Comparison of ENCODE assay signal across 15 cellular contexts in genomic region chr4:175419120-175419774, GRCh38.
A peak's percentile ranks its signal among the peaks of the same experiment; 100 is the strongest.
DNase-seq lines count a peak whose midpoint lies in the region; ATAC-seq, FAIRE-seq and TF ChIP-seq lines count a peak whose summit lies in the region.
"Had no signal": no experiment of that assay in that cellular context is flagged by ENCODE, and none has a peak within 500 bp of the region (broad histone marks: within the 10 kb centered on the region; RNA-seq: fewer than 3 reads in every experiment).

No MANE protein-coding gene starts in this region.

- H3K9ac ChIP-seq in HepG2 (ENCODE audit: insufficient read depth, low read depth, low read length), result no peak overlapping the region
- peak overlapping the region; percentile 70 for H3K9ac ChIP-seq in adipocyte (ENCODE audit: low read length)

- in situ Hi-C loops in HepG2 (cut with HindIII; ENCODE audit: extremely low pct_ligation_motif_present, low pct_unique_long_range_greater_than_20kb), result no loop called here

- H3K4me1 ChIP-seq in HepG2 (ENCODE audit: insufficient read depth, low read length), result no peaks in the 10 kb centered on the region
- no peaks in the 10 kb centered on the region for H3K4me1 ChIP-seq in right lobe of liver
- H3K4me1 ChIP-seq in adipocyte (ENCODE audit: control insufficient read depth, insufficient read depth, low read length), result peaks cover 39% of the 10 kb centered on the region
- no peaks in the 10 kb centered on the region for H3K4me1 ChIP-seq in gastroesophageal sphincter
- H3K4me1 ChIP-seq in small intestine (ENCODE audit: control insufficient read depth in 2 of 2, insufficient read depth in 1 of 2, low read depth in 1 of 2, low read length in 1 of 2), result no peaks in the 10 kb centered on the region
- H3K4me1 ChIP-seq: transverse colon had no signal

- no peak for TF ChIP-seq POLR2A in HepG2 (IDR thresholded peaks at IDR 0.05; ENCODE audit: insufficient read depth in 1 of 2, low read depth in 2 of 2, low read length in 2 of 2)
- TF ChIP-seq POLR2A in right lobe of liver (IDR thresholded peaks at IDR 0.05), result no peak
- no peak for TF ChIP-seq POLR2A in gastroesophageal sphincter (IDR thresholded peaks at IDR 0.05)

- peaks cover 63% of the 10 kb centered on the region for H3K9me3 ChIP-seq in HepG2 (ENCODE audit: low read length)
- H3K9me3 ChIP-seq in right lobe of liver, result no peaks in the 10 kb centered on the region
- H3K9me3 ChIP-seq in adipocyte (ENCODE audit: control insufficient read depth, low read length), result peaks cover 25% of the 10 kb centered on the region
- H3K9me3 ChIP-seq in gastroesophageal sphincter, result peaks cover 0 to 27% (median 0%) of the 10 kb centered on the region in 3 donors
- no peaks in the 10 kb centered on the region for H3K9me3 ChIP-seq in small intestine (ENCODE audit: control insufficient read depth, low read depth)

- H3K27me3 ChIP-seq in HepG2 (ENCODE audit: control insufficient read depth in 1 of 2, insufficient read depth in 2 of 2, low read length in 2 of 2) (no peaks in the 10 kb centered on the region), right lobe of liver (no peaks in the 10 kb centered on the region), adipocyte (replicated peaks; ENCODE audit: control insufficient read depth, insufficient read depth, low read length) (no peaks in the 10 kb centered on the region), gastroesophageal sphincter (no peaks in the 10 kb centered on the region), small intestine (ENCODE audit: control insufficient read depth in 2 of 2, insufficient read depth in 2 of 2, low read length in 2 of 2) (no peaks in the 10 kb centered on the region)
- H3K27me3 ChIP-seq: transverse colon had no signal

- no peak for TF ChIP-seq EP300 in HepG2 (IDR thresholded peaks at IDR 0.05; ENCODE audit: low read depth in 2 of 2, low read length in 2 of 2)
- TF ChIP-seq EP300 in HepG2 (CRISPR knock-in tag; IDR thresholded peaks at IDR 0.05; ENCODE audit: borderline replicate concordance), result no peak
- TF ChIP-seq EP300 in gastroesophageal sphincter (IDR thresholded peaks at IDR 0.05), result no peak

- FAIRE-seq in HepG2 (lab: Jason Lieb, UNC) (no peak), small intestine (lab: Jason Lieb, UNC) (no peak)
- FAIRE-seq: GM19239 had no signal

- H3K4me3 ChIP-seq in HepG2 (replicated peaks in 1 of 3; ENCODE audit: insufficient read depth in 1 of 3, low read depth in 2 of 3, low read length in 3 of 3), result no peak overlapping the region
- no peak overlapping the region for H3K4me3 ChIP-seq in right lobe of liver
- peak overlapping the region; percentile 47 for H3K4me3 ChIP-seq in adipocyte (ENCODE audit: low read length)
- H3K4me3 ChIP-seq in gastroesophageal sphincter, result no peak overlapping the region
- no peak overlapping the region for H3K4me3 ChIP-seq in small intestine (ENCODE audit: low read depth in 1 of 2, low read length in 2 of 2)
- H3K4me3 ChIP-seq: transverse colon had no signal

- ATAC-seq in HepG2 (no peak), right lobe of liver (no peak), gastroesophageal sphincter (peak; percentile 71), HG03378 (IDR thresholded peaks at IDR 0.05; ENCODE audit: unreplicated experiment) (no peak)
- ATAC-seq: T-cell had no signal

- no peaks in the 10 kb centered on the region for H3K79me2 ChIP-seq in HepG2 (ENCODE audit: insufficient read depth, low read length)

- H2AFZ ChIP-seq in HepG2 (ENCODE audit: low read length), result no peak overlapping the region

- BruUV-seq in HepG2 (replicated peaks; lab: Mats Ljungman, UMichigan), result no TSS peak

- WGBS in HepG2 (ENCODE audit: low lambda C conversion rate), result 2% methylated on average over 2 of the region's 2 CpGs
- 25% methylated on average over 2 of the region's 2 CpGs for WGBS in right lobe of liver (ENCODE audit: insufficient coverage, low coverage, low lambda C conversion rate, missing lambda C conversion rate)
- 36 to 55% methylated on average over 2 of the region's 2 CpGs for WGBS in gastroesophageal sphincter (ENCODE audit: low coverage in 1 of 2), 2 donors
- WGBS in small intestine, 3 donors, result 41 to 71% (median 45%) methylated on average over 2 of the region's 2 CpGs

- H4K20me1 ChIP-seq in HepG2 (ENCODE audit: insufficient read depth, low read length), result no peaks in the 10 kb centered on the region

- intact Hi-C loops in HepG2 (cut with micrococcal nuclease; ENCODE audit: unreplicated experiment), result no loop called here
- intact Hi-C loops in right lobe of liver (cut with DNase I), result no loop called here

- H3K27ac ChIP-seq in HepG2 (ENCODE audit: extremely low read length, insufficient read depth, low read length) (no peak overlapping the region), right lobe of liver (no peak overlapping the region), gastroesophageal sphincter (no peak overlapping the region), small intestine (ENCODE audit: low read depth in 1 of 2, low read length in 1 of 2) (no peak overlapping the region)
- H3K27ac ChIP-seq: transverse colon had no signal

- no peak for TF ChIP-seq RAD21 in HepG2 (CRISPR knock-in tag; IDR thresholded peaks at IDR 0.05)

- DNase-seq in HepG2 (ENCODE audit: low spot score), result peak; percentile 13
- DNase-seq in right lobe of liver, result no peak
- DNase-seq in adipocyte (ENCODE audit: low read depth), result peak; percentile 97
- DNase-seq in SHP77 (lab: John Stamatoyannopoulos, UW), result no peak
- DNase-seq in activated T-cell treated with anti-CD3 and anti-CD28 coated beads, Interleukin-2, amount 50 U/mL, for 1 hour, result no peak
- DNase-seq in small intestine, result no peak
- DNase-seq: activated CD8-positive, alpha-beta memory T cell treated with anti-CD3 and anti-CD28 coated beads for 24 hours; AML-193; amygdala; NCI-H2171; T-cell; transverse colon had no signal

- H3K36me3 ChIP-seq in HepG2 (replicated peaks in 1 of 2; ENCODE audit: control insufficient read depth in 1 of 2, insufficient read depth in 2 of 2, low read length in 2 of 2) (no peaks in the 10 kb centered on the region), right lobe of liver (no peaks in the 10 kb centered on the region), adipocyte (ENCODE audit: control insufficient read depth, insufficient read depth, low read length, severe bottlenecking) (no peaks in the 10 kb centered on the region), gastroesophageal sphincter (no peaks in the 10 kb centered on the region), small intestine (ENCODE audit: control insufficient read depth in 2 of 2, insufficient read depth in 2 of 2, low read length in 2 of 2) (no peaks in the 10 kb centered on the region)
- H3K36me3 ChIP-seq: transverse colon had no signal

- no peak for TF ChIP-seq CTCF in HepG2 (CRISPR knock-in tag; IDR thresholded peaks at IDR 0.05)
- TF ChIP-seq CTCF in right lobe of liver (IDR thresholded peaks at IDR 0.05), result no peak
- no peak for TF ChIP-seq CTCF in gastroesophageal sphincter (IDR thresholded peaks at IDR 0.05)

- CTCF ChIA-PET in HepG2 (lab: Yijun Ruan, JAX; ENCODE audit: low intra/inter-chr PET ratio, low total read pairs), result no interaction called here

- POLR2A ChIA-PET in HepG2 (lab: Yijun Ruan, JAX), result no interaction called here

- H3K4me2 ChIP-seq in HepG2 (ENCODE audit: low read depth, low read length), result no peak overlapping the region

TF ChIP-seq in HepG2, 621 proteins besides CTCF, POLR2A, EP300 and RAD21:
- TF ChIP-seq BRCA1 (CRISPR knock-in tag; IDR thresholded peaks at IDR 0.05) (no peak), CENPX (CRISPR knock-in tag; IDR thresholded peaks at IDR 0.05) (no peak), ZNF138 (CRISPR knock-in tag; IDR thresholded peaks at IDR 0.05; ENCODE audit: low read depth) (no peak), KAT8 (CRISPR knock-in tag; IDR thresholded peaks at IDR 0.05) (no peak), ZNF781 (CRISPR knock-in tag; IDR thresholded peaks at IDR 0.05; ENCODE audit: borderline replicate concordance, not compliant biosample characterization) (no peak)
- TF ChIP-seq, protein P1, sequence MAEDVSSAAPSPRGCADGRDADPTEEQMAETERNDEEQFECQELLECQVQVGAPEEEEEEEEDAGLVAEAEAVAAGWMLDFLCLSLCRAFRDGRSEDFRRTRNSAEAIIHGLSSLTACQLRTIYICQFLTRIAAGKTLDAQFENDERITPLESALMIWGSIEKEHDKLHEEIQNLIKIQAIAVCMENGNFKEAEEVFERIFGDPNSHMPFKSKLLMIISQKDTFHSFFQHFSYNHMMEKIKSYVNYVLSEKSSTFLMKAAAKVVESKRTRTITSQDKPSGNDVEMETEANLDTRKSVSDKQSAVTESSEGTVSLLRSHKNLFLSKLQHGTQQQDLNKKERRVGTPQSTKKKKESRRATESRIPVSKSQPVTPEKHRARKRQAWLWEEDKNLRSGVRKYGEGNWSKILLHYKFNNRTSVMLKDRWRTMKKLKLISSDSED (CRISPR knock-in tag; IDR thresholded peaks at IDR 0.05), result no peak
- TF ChIP-seq, protein P2, sequence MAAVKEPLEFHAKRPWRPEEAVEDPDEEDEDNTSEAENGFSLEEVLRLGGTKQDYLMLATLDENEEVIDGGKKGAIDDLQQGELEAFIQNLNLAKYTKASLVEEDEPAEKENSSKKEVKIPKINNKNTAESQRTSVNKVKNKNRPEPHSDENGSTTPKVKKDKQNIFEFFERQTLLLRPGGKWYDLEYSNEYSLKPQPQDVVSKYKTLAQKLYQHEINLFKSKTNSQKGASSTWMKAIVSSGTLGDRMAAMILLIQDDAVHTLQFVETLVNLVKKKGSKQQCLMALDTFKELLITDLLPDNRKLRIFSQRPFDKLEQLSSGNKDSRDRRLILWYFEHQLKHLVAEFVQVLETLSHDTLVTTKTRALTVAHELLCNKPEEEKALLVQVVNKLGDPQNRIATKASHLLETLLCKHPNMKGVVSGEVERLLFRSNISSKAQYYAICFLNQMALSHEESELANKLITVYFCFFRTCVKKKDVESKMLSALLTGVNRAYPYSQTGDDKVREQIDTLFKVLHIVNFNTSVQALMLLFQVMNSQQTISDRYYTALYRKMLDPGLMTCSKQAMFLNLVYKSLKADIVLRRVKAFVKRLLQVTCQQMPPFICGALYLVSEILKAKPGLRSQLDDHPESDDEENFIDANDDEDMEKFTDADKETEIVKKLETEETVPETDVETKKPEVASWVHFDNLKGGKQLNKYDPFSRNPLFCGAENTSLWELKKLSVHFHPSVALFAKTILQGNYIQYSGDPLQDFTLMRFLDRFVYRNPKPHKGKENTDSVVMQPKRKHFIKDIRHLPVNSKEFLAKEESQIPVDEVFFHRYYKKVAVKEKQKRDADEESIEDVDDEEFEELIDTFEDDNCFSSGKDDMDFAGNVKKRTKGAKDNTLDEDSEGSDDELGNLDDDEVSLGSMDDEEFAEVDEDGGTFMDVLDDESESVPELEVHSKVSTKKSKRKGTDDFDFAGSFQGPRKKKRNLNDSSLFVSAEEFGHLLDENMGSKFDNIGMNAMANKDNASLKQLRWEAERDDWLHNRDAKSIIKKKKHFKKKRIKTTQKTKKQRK (IDR thresholded peaks at IDR 0.05; ENCODE audit: low read length), result no peak
TF ChIP-seq in HepG2: peak in this region for 0.

Comparison
In these comparisons a context has a peak if more than half of its experiments do, and no peak if none do; other contexts are left out.
1. DNase-seq: peak in HepG2 (single experiment) and adipocyte (single experiment); none in right lobe of liver (0 of 3), SHP77 (0 of 2), activated T-cell treated with anti-CD3 and anti-CD28 coated beads, Interleukin-2, amount 50 U/mL, for 1 hour (single experiment) and small intestine (single experiment).